1 cellular context compared by ENCODE assay signal in the genomic region with DNA sequence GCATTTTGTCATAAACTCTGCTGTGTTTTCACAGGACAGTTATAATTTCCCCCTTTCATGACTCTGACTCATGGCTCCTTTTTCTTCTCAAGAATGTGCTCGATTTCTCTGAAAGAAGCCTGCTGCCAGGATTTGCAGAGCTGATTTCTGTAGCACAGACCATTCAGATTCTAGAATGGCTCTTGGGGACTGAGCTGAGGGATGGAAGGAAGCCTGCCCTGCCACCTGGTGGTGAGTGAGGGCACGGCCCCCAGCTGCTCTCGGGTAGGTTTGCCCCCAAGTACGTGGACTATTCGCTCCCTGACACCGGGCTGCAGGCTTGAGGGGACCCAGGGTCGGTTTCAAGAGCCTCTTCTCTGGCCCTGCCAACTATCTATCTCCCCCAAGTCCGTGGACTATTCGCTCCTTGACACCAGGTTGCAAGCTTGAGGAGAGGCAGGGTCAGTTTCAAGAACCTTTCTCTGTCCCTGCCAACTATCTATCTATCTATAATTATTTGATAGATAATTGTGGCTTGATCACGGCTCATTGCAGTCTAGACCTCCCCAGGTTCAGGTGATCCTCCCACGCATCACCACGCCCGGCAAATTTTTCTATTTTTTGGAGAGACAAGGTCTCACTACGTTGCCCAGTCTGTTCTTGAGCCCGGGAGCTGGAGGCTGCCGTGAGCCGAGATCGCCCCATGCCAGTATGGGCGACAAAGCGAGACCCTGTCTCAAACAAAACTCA.
TF ChIP-seq lines count a peak whose summit lies in the region.

No MANE protein-coding gene starts in this region.

TF ChIP-seq in HepG2, 621 proteins besides CTCF, POLR2A, EP300 and RAD21 (continues in another document):
- 0 out of 2 replicates have a peak, but pooled peaks have one; percentile 51 for TF ChIP-seq ZNF274 (CRISPR knock-in tag; IDR thresholded peaks at IDR 0.05)
- no peak for TF ChIP-seq ZNF768 (CRISPR knock-in tag; IDR thresholded peaks at IDR 0.05)
- peak; percentile 57; the same call in 1 of the 2 replicates for TF ChIP-seq ZNF280D (CRISPR knock-in tag; IDR thresholded peaks at IDR 0.05)
- peak; percentile 55; the same call in 1 of the 2 replicates for TF ChIP-seq ZNF891 (CRISPR knock-in tag; IDR thresholded peaks at IDR 0.05)
- no peak for TF ChIP-seq SMARCC2 (IDR thresholded peaks at IDR 0.05)
- peak; percentile 82 for TF ChIP-seq NAIF1 (CRISPR knock-in tag; IDR thresholded peaks at IDR 0.05; ENCODE audit: borderline replicate concordance)
- no peak for TF ChIP-seq USF2 (IDR thresholded peaks at IDR 0.05; ENCODE audit: low read depth, low read length)
- no peak for TF ChIP-seq USF2 (CRISPR knock-in tag; IDR thresholded peaks at IDR 0.05; ENCODE audit: borderline replicate concordance)
- TF ChIP-seq, protein P1, sequence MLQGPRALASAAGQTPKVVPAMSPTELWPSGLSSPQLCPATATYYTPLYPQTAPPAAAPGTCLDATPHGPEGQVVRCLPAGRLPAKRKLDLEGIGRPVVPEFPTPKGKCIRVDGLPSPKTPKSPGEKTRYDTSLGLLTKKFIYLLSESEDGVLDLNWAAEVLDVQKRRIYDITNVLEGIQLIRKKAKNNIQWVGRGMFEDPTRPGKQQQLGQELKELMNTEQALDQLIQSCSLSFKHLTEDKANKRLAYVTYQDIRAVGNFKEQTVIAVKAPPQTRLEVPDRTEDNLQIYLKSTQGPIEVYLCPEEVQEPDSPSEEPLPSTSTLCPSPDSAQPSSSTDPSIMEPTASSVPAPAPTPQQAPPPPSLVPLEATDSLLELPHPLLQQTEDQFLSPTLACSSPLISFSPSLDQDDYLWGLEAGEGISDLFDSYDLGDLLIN (CRISPR knock-in tag; IDR thresholded peaks at IDR 0.05; ENCODE audit: borderline replicate concordance) = 0 out of 2 replicates have a peak, but pooled peaks have one; percentile 71
- TF ChIP-seq PHF21A (CRISPR knock-in tag; IDR thresholded peaks at IDR 0.05) = peak; percentile 61; the same call in 1 of the 2 replicates
- TF ChIP-seq SPEN (CRISPR knock-in tag; IDR thresholded peaks at IDR 0.05; ENCODE audit: low read depth) = no peak
- no peak for TF ChIP-seq ZFYVE20 (CRISPR knock-in tag; IDR thresholded peaks at IDR 0.05; ENCODE audit: borderline replicate concordance, low read depth)
- no peak for TF ChIP-seq ZFP36 (IDR thresholded peaks at IDR 0.05; ENCODE audit: borderline replicate concordance, low read depth, low read length, partially characterized antibody)
- TF ChIP-seq ZBTB25 (CRISPR knock-in tag; IDR thresholded peaks at IDR 0.05) = peak; percentile 44; the same call in 1 of the 2 replicates
- peak; percentile 26; the same call in 1 of the 2 replicates for TF ChIP-seq REPIN1 (CRISPR knock-in tag; IDR thresholded peaks at IDR 0.05; ENCODE audit: borderline replicate concordance, low read depth)
- peak; percentile 31; the same call in 1 of the 2 replicates for TF ChIP-seq CENPBD1 (CRISPR knock-in tag; IDR thresholded peaks at IDR 0.05; ENCODE audit: borderline replicate concordance, low read depth)
- TF ChIP-seq ZNF30 (CRISPR knock-in tag; IDR thresholded peaks at IDR 0.05) = 0 out of 2 replicates have a peak, but pooled peaks have one; percentile 27
- TF ChIP-seq, protein P2, sequence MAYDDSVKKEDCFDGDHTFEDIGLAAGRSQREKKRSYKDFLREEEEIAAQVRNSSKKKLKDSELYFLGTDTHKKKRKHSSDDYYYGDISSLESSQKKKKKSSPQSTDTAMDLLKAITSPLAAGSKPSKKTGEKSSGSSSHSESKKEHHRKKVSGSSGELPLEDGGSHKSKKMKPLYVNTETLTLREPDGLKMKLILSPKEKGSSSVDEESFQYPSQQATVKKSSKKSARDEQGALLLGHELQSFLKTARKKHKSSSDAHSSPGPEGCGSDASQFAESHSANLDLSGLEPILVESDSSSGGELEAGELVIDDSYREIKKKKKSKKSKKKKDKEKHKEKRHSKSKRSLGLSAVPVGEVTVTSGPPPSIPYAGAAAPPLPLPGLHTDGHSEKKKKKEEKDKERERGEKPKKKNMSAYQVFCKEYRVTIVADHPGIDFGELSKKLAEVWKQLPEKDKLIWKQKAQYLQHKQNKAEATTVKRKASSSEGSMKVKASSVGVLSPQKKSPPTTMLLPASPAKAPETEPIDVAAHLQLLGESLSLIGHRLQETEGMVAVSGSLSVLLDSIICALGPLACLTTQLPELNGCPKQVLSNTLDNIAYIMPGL (CRISPR knock-in tag; IDR thresholded peaks at IDR 0.05; ENCODE audit: borderline replicate concordance in 1 of 2, low read depth in 1 of 2) = peak; percentile 71 to 72; a peak in 3 of 4 replicates
- peak; percentile 21; the same call in 1 of the 2 replicates for TF ChIP-seq ZNF44 (CRISPR knock-in tag; IDR thresholded peaks at IDR 0.05)
- TF ChIP-seq MAZ (IDR thresholded peaks at IDR 0.05; ENCODE audit: borderline replicate concordance, low read depth, low read length) = no peak
- TF ChIP-seq MAZ (CRISPR knock-in tag; IDR thresholded peaks at IDR 0.05; ENCODE audit: low read depth) = 0 out of 2 replicates have a peak, but pooled peaks have one; percentile 63
- TF ChIP-seq ZNF713 (CRISPR knock-in tag; IDR thresholded peaks at IDR 0.05) = no peak
- TF ChIP-seq ZNF556 (CRISPR knock-in tag; IDR thresholded peaks at IDR 0.05; ENCODE audit: borderline replicate concordance) = 0 out of 2 replicates have a peak, but pooled peaks have one; percentile 31
- no peak for TF ChIP-seq ZNF703 (CRISPR knock-in tag; IDR thresholded peaks at IDR 0.05; ENCODE audit: borderline replicate concordance)
- TF ChIP-seq ZNF749 (CRISPR knock-in tag; IDR thresholded peaks at IDR 0.05; ENCODE audit: borderline replicate concordance) = no peak
- 0 out of 2 replicates have a peak, but pooled peaks have one; percentile 45 for TF ChIP-seq ZNF83 (CRISPR knock-in tag; IDR thresholded peaks at IDR 0.05; ENCODE audit: borderline replicate concordance)
- TF ChIP-seq, protein P3, sequence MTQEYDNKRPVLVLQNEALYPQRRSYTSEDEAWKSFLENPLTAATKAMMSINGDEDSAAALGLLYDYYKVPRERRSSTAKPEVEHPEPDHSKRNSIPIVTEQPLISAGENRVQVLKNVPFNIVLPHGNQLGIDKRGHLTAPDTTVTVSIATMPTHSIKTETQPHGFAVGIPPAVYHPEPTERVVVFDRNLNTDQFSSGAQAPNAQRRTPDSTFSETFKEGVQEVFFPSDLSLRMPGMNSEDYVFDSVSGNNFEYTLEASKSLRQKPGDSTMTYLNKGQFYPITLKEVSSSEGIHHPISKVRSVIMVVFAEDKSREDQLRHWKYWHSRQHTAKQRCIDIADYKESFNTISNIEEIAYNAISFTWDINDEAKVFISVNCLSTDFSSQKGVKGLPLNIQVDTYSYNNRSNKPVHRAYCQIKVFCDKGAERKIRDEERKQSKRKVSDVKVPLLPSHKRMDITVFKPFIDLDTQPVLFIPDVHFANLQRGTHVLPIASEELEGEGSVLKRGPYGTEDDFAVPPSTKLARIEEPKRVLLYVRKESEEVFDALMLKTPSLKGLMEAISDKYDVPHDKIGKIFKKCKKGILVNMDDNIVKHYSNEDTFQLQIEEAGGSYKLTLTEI (CRISPR knock-in tag; conservative IDR thresholded peaks at IDR 0.05) = no peak
- peak; percentile 28; the same call in 1 of the 2 replicates for TF ChIP-seq ETV5 (CRISPR knock-in tag; IDR thresholded peaks at IDR 0.05; ENCODE audit: borderline replicate concordance)
- TF ChIP-seq KDM2A (CRISPR knock-in tag; IDR thresholded peaks at IDR 0.05; ENCODE audit: borderline replicate concordance, low read depth) = peak; percentile 66
- 0 out of 2 replicates have a peak, but pooled peaks have one; percentile 22 for TF ChIP-seq ZNF550 (CRISPR knock-in tag; IDR thresholded peaks at IDR 0.05; ENCODE audit: borderline replicate concordance)
- TF ChIP-seq ZNF792 (CRISPR knock-in tag; IDR thresholded peaks at IDR 0.05) = 0 out of 2 replicates have a peak, but pooled peaks have one; percentile 20
- TF ChIP-seq THRA (CRISPR knock-in tag; IDR thresholded peaks at IDR 0.05; ENCODE audit: borderline replicate concordance) = peak; percentile 40; the same call in 1 of the 2 replicates
- no peak; the same call in 1 of the 2 replicates for TF ChIP-seq ZNF607 (CRISPR knock-in tag; IDR thresholded peaks at IDR 0.05; ENCODE audit: borderline replicate concordance)
- TF ChIP-seq ZSCAN25 (CRISPR knock-in tag; IDR thresholded peaks at IDR 0.05) = peak; percentile 73; the same call in 1 of the 2 replicates
- TF ChIP-seq ZNF747 (CRISPR knock-in tag; IDR thresholded peaks at IDR 0.05; ENCODE audit: borderline replicate concordance) = 0 out of 2 replicates have a peak, but pooled peaks have one; percentile 3
- peak in 1 of 2 experiments; percentile 17; a peak in 1 of 4 replicates for TF ChIP-seq KLF16 (CRISPR knock-in tag; IDR thresholded peaks at IDR 0.05)
- TF ChIP-seq ZNF230 (CRISPR knock-in tag; IDR thresholded peaks at IDR 0.05) = 0 out of 2 replicates have a peak, but pooled peaks have one; percentile 34
- TF ChIP-seq ZBTB33 (CRISPR knock-in tag; IDR thresholded peaks at IDR 0.05) = no peak
- TF ChIP-seq ZNF121 (CRISPR knock-in tag; IDR thresholded peaks at IDR 0.05) = peak; percentile 98
- peak; percentile 81; the same call in 1 of the 2 replicates for TF ChIP-seq MEIS1 (CRISPR knock-in tag; IDR thresholded peaks at IDR 0.05; ENCODE audit: borderline replicate concordance)
- TF ChIP-seq ZBTB3 (CRISPR knock-in tag; IDR thresholded peaks at IDR 0.05; ENCODE audit: borderline replicate concordance, low read depth) = no peak
- no peak for TF ChIP-seq CENPX (CRISPR knock-in tag; IDR thresholded peaks at IDR 0.05)
- no peak for TF ChIP-seq POLR2AphosphoS5 (IDR thresholded peaks at IDR 0.05; ENCODE audit: low read depth, low read length)
- 0 out of 2 replicates have a peak, but pooled peaks have one; percentile 33 for TF ChIP-seq ELF3 (CRISPR knock-in tag; IDR thresholded peaks at IDR 0.05)
